In the genomic region with DNA sequence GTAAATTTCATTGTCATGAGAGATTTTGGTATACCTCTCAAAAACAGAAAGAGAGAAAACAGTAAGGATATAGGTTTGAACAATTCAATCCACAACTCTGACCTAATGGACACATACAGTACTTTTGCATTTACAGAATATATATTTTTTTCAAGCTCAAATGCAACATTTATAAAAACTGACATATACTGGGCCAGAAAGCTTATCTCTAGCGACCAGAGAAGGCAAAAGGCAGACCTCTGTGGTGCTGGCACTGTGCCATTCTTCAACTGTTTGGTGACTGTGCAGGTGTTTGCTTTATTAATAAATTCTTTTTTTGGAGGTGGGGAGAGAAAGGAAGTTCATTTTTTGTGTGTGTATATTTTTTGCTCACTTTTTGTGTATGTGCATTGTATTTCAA, we compare ENCODE assay signal across 1 cellular context.
TF ChIP-seq lines count a peak whose summit lies in the region.

No MANE protein-coding gene starts in this region.

TF ChIP-seq in K562, 482 proteins besides CTCF, POLR2A, EP300 and RAD21 (continues in another document):
- TF ChIP-seq KLF10 (CRISPR knock-in tag; IDR thresholded peaks at IDR 0.05) = no peak
- TF ChIP-seq RHOXF2B (CRISPR knock-in tag; conservative IDR thresholded peaks at IDR 0.05) = no peak
- TF ChIP-seq POLR2AphosphoS5 (IDR thresholded peaks at IDR 0.05; ENCODE audit: control insufficient read depth, insufficient read depth, low read depth, low read length) = peak; percentile 92
- no peak for TF ChIP-seq HNRNPH1 (optimal IDR thresholded peaks at IDR 0.05; ENCODE audit: low read depth, low read length)
- TF ChIP-seq SMAD3 (CRISPR knock-in tag; conservative IDR thresholded peaks at IDR 0.05) = no peak
- TF ChIP-seq, protein P1, sequence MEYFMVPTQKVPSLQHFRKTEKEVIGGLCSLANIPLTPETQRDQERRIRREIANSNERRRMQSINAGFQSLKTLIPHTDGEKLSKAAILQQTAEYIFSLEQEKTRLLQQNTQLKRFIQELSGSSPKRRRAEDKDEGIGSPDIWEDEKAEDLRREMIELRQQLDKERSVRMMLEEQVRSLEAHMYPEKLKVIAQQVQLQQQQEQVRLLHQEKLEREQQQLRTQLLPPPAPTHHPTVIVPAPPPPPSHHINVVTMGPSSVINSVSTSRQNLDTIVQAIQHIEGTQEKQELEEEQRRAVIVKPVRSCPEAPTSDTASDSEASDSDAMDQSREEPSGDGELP (CRISPR knock-in tag; IDR thresholded peaks at IDR 0.05; ENCODE audit: borderline replicate concordance) = no peak
- peak; percentile 79 for TF ChIP-seq KLF16 (IDR thresholded peaks at IDR 0.05)
- TF ChIP-seq, protein P2, sequence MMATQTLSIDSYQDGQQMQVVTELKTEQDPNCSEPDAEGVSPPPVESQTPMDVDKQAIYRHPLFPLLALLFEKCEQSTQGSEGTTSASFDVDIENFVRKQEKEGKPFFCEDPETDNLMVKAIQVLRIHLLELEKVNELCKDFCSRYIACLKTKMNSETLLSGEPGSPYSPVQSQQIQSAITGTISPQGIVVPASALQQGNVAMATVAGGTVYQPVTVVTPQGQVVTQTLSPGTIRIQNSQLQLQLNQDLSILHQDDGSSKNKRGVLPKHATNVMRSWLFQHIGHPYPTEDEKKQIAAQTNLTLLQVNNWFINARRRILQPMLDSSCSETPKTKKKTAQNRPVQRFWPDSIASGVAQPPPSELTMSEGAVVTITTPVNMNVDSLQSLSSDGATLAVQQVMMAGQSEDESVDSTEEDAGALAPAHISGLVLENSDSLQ (IDR thresholded peaks at IDR 0.05) = peak; percentile 41
- no peak for TF ChIP-seq TBP (optimal IDR thresholded peaks at IDR 0.05; ENCODE audit: low read depth, low read length)
- TF ChIP-seq STAT5A (IDR thresholded peaks at IDR 0.05; ENCODE audit: borderline replicate concordance, low read length) = peak; percentile 77
- peak; percentile 93 for TF ChIP-seq DPF2 (IDR thresholded peaks at IDR 0.05)
- TF ChIP-seq HOXB6 (CRISPR knock-in tag; IDR thresholded peaks at IDR 0.05; ENCODE audit: borderline replicate concordance) = no peak
- no peak for TF ChIP-seq ZBTB12 (CRISPR knock-in tag; IDR thresholded peaks at IDR 0.05)
- TF ChIP-seq, protein P3, sequence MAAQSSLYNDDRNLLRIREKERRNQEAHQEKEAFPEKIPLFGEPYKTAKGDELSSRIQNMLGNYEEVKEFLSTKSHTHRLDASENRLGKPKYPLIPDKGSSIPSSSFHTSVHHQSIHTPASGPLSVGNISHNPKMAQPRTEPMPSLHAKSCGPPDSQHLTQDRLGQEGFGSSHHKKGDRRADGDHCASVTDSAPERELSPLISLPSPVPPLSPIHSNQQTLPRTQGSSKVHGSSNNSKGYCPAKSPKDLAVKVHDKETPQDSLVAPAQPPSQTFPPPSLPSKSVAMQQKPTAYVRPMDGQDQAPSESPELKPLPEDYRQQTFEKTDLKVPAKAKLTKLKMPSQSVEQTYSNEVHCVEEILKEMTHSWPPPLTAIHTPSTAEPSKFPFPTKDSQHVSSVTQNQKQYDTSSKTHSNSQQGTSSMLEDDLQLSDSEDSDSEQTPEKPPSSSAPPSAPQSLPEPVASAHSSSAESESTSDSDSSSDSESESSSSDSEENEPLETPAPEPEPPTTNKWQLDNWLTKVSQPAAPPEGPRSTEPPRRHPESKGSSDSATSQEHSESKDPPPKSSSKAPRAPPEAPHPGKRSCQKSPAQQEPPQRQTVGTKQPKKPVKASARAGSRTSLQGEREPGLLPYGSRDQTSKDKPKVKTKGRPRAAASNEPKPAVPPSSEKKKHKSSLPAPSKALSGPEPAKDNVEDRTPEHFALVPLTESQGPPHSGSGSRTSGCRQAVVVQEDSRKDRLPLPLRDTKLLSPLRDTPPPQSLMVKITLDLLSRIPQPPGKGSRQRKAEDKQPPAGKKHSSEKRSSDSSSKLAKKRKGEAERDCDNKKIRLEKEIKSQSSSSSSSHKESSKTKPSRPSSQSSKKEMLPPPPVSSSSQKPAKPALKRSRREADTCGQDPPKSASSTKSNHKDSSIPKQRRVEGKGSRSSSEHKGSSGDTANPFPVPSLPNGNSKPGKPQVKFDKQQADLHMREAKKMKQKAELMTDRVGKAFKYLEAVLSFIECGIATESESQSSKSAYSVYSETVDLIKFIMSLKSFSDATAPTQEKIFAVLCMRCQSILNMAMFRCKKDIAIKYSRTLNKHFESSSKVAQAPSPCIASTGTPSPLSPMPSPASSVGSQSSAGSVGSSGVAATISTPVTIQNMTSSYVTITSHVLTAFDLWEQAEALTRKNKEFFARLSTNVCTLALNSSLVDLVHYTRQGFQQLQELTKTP (IDR thresholded peaks at IDR 0.05; ENCODE audit: low read depth in 1 of 2, partially characterized antibody in 2 of 2) = no peak
- no peak for TF ChIP-seq HNRNPL (IDR thresholded peaks at IDR 0.05; ENCODE audit: low read depth, low read length)
- no peak for TF ChIP-seq HCFC1 (IDR thresholded peaks at IDR 0.05; ENCODE audit: low read depth, low read length)
- TF ChIP-seq BRD9 (IDR thresholded peaks at IDR 0.05; ENCODE audit: low read depth, partially characterized antibody) = no peak
- peak; percentile 100 for TF ChIP-seq NFIC (IDR thresholded peaks at IDR 0.05)
- no peak for TF ChIP-seq STAT6 (CRISPR knock-in tag; IDR thresholded peaks at IDR 0.05)
- TF ChIP-seq, protein P4, sequence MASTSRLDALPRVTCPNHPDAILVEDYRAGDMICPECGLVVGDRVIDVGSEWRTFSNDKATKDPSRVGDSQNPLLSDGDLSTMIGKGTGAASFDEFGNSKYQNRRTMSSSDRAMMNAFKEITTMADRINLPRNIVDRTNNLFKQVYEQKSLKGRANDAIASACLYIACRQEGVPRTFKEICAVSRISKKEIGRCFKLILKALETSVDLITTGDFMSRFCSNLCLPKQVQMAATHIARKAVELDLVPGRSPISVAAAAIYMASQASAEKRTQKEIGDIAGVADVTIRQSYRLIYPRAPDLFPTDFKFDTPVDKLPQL (IDR thresholded peaks at IDR 0.05; ENCODE audit: extremely low read depth, insufficient read length) = no peak
- no peak for TF ChIP-seq ZNF274 (IDR thresholded peaks at IDR 0.05; ENCODE audit: borderline replicate concordance, low read depth, low read length)
- 0 out of 2 replicates have a peak, but pooled peaks have one; percentile 29 for TF ChIP-seq PTTG1 (tag; IDR thresholded peaks at IDR 0.05; ENCODE audit: low read depth)
- 0 out of 2 replicates have a peak, but pooled peaks have one; percentile 22 for TF ChIP-seq POLR2G (IDR thresholded peaks at IDR 0.05; ENCODE audit: low read depth, low read length)
- TF ChIP-seq TEAD4 (IDR thresholded peaks at IDR 0.05; ENCODE audit: low read length) = peak; percentile 91
- TF ChIP-seq TEAD4 (CRISPR knock-in tag; IDR thresholded peaks at IDR 0.05; ENCODE audit: borderline replicate concordance) = no peak
- TF ChIP-seq SREBF1 (IDR thresholded peaks at IDR 0.05; ENCODE audit: borderline replicate concordance, low read depth, low read length) = no peak
- no peak for TF ChIP-seq ZBTB26 (CRISPR knock-in tag; IDR thresholded peaks at IDR 0.05)
- no peak for TF ChIP-seq ELF4 (CRISPR knock-in tag; IDR thresholded peaks at IDR 0.05)
- peak; percentile 67 for TF ChIP-seq NFIX (CRISPR knock-in tag; IDR thresholded peaks at IDR 0.05; ENCODE audit: low read depth)
- no peak for TF ChIP-seq ZNF174 (CRISPR knock-in tag; IDR thresholded peaks at IDR 0.05)
- TF ChIP-seq SMARCC2 (IDR thresholded peaks at IDR 0.05; ENCODE audit: low read depth) = peak; percentile 84
- TF ChIP-seq ZNF609 (CRISPR knock-in tag; IDR thresholded peaks at IDR 0.05; ENCODE audit: borderline replicate concordance) = no peak
- TF ChIP-seq, protein P5, sequence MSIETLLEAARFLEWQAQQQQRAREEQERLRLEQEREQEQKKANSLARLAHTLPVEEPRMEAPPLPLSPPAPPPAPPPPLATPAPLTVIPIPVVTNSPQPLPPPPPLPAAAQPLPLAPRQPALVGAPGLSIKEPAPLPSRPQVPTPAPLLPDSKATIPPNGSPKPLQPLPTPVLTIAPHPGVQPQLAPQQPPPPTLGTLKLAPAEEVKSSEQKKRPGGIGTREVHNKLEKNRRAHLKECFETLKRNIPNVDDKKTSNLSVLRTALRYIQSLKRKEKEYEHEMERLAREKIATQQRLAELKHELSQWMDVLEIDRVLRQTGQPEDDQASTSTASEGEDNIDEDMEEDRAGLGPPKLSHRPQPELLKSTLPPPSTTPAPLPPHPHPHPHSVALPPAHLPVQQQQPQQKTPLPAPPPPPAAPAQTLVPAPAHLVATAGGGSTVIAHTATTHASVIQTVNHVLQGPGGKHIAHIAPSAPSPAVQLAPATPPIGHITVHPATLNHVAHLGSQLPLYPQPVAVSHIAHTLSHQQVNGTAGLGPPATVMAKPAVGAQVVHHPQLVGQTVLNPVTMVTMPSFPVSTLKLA (conservative IDR thresholded peaks at IDR 0.05) = peak; percentile 19 to 49; a peak in 2 of 4 replicates
- TF ChIP-seq CBFA2T2 (conservative IDR thresholded peaks at IDR 0.05) = peak; percentile 84
- TF ChIP-seq ZSCAN32 (CRISPR knock-in tag; IDR thresholded peaks at IDR 0.05) = no peak
- peak; percentile 68 for TF ChIP-seq CCNT2 (IDR thresholded peaks at IDR 0.05; ENCODE audit: borderline replicate concordance, extremely low read depth, insufficient read length, low read depth, low read length)
- TF ChIP-seq FOSL1 (tag; conservative IDR thresholded peaks at IDR 0.05) = peak; percentile 37; the same call in 1 of the 2 replicates
- TF ChIP-seq ZKSCAN1 (IDR thresholded peaks at IDR 0.05; ENCODE audit: low read depth, low read length) = peak; percentile 57; the same call in 1 of the 2 replicates
- TF ChIP-seq ZNF395 (CRISPR knock-in tag; IDR thresholded peaks at IDR 0.05) = peak; percentile 41; the same call in 1 of the 2 replicates
